ENCODE assay signal across 9 cellular contexts in the genomic region with DNA sequence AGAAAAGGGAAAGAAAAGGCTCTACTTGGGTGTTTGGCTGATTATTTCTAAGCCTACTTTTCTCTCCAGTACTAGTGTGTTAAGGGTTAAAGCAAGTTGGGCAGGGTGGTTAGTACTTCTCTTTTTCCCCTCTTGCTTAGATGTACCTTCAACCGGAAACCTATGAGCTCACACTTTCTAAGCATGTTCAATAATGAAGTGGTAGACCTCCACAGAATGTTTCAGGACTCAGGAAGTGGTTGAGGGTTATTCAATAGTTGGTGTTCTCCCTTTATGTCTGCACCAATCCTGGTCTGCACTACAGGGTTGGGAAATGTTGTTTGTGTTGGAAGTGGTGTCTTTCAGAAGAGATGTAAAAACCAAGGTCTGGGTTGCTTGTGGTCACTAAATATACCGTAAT.
DNase-seq lines count a peak whose midpoint lies in the region; ATAC-seq, FAIRE-seq and TF ChIP-seq lines count a peak whose summit lies in the region.
"Had no signal": no experiment of that assay in that cellular context is flagged by ENCODE, and none has a peak within 500 bp of the region (broad histone marks: within the 10 kb centered on the region; RNA-seq: fewer than 3 reads in every experiment).

No MANE protein-coding gene starts in this region.

- in situ Hi-C loops in K562 (cut with MboI), result no loop called here

- H3K4ac ChIP-seq in neuronal stem cell (ENCODE audit: low read length), result no peak overlapping the region

- H3K9ac ChIP-seq in K562 (ENCODE audit: insufficient read depth in 1 of 2, low read depth in 2 of 2, low read length in 2 of 2) (no peak overlapping the region), neuronal stem cell (ENCODE audit: low read depth, low read length, poor library complexity) (no peak overlapping the region), endodermal cell (ENCODE audit: extremely low read depth, low read length, poor library complexity, severe bottlenecking) (no peak overlapping the region)

- no peak for TF ChIP-seq CTCF in GM10266 (IDR thresholded peaks at IDR 0.05; ENCODE audit: control insufficient read depth, insufficient read depth, low read depth, missing control alignments)
- no peak for TF ChIP-seq CTCF in GM20000 (IDR thresholded peaks at IDR 0.05; ENCODE audit: extremely low read depth, missing control alignments)
- TF ChIP-seq CTCF in K562 (IDR thresholded peaks at IDR 0.05 in 2 of 3, conservative IDR thresholded peaks at IDR 0.05 in 1 of 3; ENCODE audit: insufficient read depth in 2 of 3, low read depth in 1 of 3, low read length in 3 of 3), result no peak
- no peak for TF ChIP-seq CTCF in endodermal cell (conservative IDR thresholded peaks at IDR 0.05)

- peak; percentile 41 for TF ChIP-seq POLR2A in K562 (conservative IDR thresholded peaks at IDR 0.05)

- no peaks in the 10 kb centered on the region for H3K9me3 Mint-ChIP-seq in endodermal cell
- H3K9me3 Mint-ChIP-seq: brain had no signal

- no peak overlapping the region for H2BK120ac ChIP-seq in neuronal stem cell (ENCODE audit: low read depth, low read length)

- no peaks in the 10 kb centered on the region for H4K20me1 ChIP-seq in K562 (replicated peaks; ENCODE audit: control insufficient read depth, insufficient read depth, low read length)

- no peak overlapping the region for H3K14ac ChIP-seq in neuronal stem cell (ENCODE audit: low read length)

- no peak overlapping the region for H3K18ac ChIP-seq in neuronal stem cell (ENCODE audit: low read length)

- no peak overlapping the region for H2AK5ac ChIP-seq in neuronal stem cell (ENCODE audit: low read depth, low read length)

- CTCF ChIA-PET in K562 (lab: Yijun Ruan, JAX; ENCODE audit: low intra/inter-chr PET ratio), result no interaction called here

- DNase-seq in GM10266 (ENCODE audit: extremely low spot score), result peak; percentile 65
- peak; percentile 69 for DNase-seq in GM20000 (ENCODE audit: low spot score)
- DNase-seq in K562 (ENCODE audit: extremely low read depth in 1 of 4, low spot score in 3 of 4), result no peak
- DNase-seq in 8988T, result no peak
- DNase-seq in neuronal stem cell (ENCODE audit: low spot score), result no peak
- DNase-seq in activated CD4-positive, alpha-beta T cell treated with anti-CD3 and anti-CD28 coated beads, Interleukin-2, amount 50 U/mL, for 1 hour, result no peak
- no peak for DNase-seq in endodermal cell

- no peaks in the 10 kb centered on the region for H3K36me3 Mint-ChIP-seq in endodermal cell (ENCODE audit: low read depth)

- no peaks in the 10 kb centered on the region for H3K9me1 ChIP-seq in K562 (ENCODE audit: control insufficient read depth, insufficient read depth, low read length)

- intact Hi-C loops in K562 (cut with micrococcal nuclease), result no loop called here

- H3K4me2 ChIP-seq in K562 (ENCODE audit: insufficient read depth, low read length), result no peak overlapping the region
- H3K4me2 ChIP-seq in neuronal stem cell (ENCODE audit: insufficient read depth, low read length, poor library complexity, severe bottlenecking), result no peak overlapping the region

- WGBS in K562 (ENCODE audit: insufficient coverage, low coverage, missing lambda C conversion rate), result 42% methylated on average over 2 of the region's 2 CpGs
- no CpG with 5 or more reads among the region's 2 CpGs for WGBS in neuronal stem cell (ENCODE audit: extremely low coverage in 2 of 2, insufficient read length in 2 of 2, insufficient replicate concordance in 1 of 2), 2 donors
- 100% methylated on average over 1 of the region's 2 CpGs; no CpG with 5 or more reads in 1 of the 2 experiments for WGBS in endodermal cell (ENCODE audit: insufficient coverage in 1 of 2, insufficient read length in 1 of 2), 2 experiments

- no peak overlapping the region for H4K91ac ChIP-seq in neuronal stem cell (ENCODE audit: low read depth, low read length, poor library complexity)

- no peak overlapping the region for H2BK12ac ChIP-seq in neuronal stem cell (ENCODE audit: low read length)

- H3K27me3 ChIP-seq in K562 (ENCODE audit: control insufficient read depth in 2 of 2, insufficient read depth in 2 of 2, low read length in 2 of 2) (no peaks in the 10 kb centered on the region), neuronal stem cell (ENCODE audit: control insufficient read depth in 3 of 3, insufficient read depth in 3 of 3, low read depth in 1 of 3, low read length in 3 of 3) (no peaks in the 10 kb centered on the region), endodermal cell (ENCODE audit: control insufficient read depth, insufficient read depth, low read length, poor library complexity, severe bottlenecking) (no peaks in the 10 kb centered on the region)

- POLR2A ChIA-PET in K562 (lab: Yijun Ruan, JAX), result no interaction called here

- H3K36me3 ChIP-seq in K562 (ENCODE audit: control insufficient read depth, insufficient read depth, low read length), result peaks cover 24% of the 10 kb centered on the region; the same call in 2 of the 3 replicates
- H3K36me3 ChIP-seq in neuronal stem cell (replicated peaks in 1 of 2; ENCODE audit: control insufficient read depth in 2 of 2, insufficient read depth in 2 of 2, low read length in 2 of 2), result peaks cover 0 to 30% of the 10 kb centered on the region in 2 donors
- no peaks in the 10 kb centered on the region for H3K36me3 ChIP-seq in endodermal cell (ENCODE audit: control insufficient read depth, insufficient read depth, low read length)

- no peaks in the 10 kb centered on the region for H3K79me1 ChIP-seq in neuronal stem cell (ENCODE audit: low read depth, low read length)

- H3K79me2 ChIP-seq in K562 (ENCODE audit: control insufficient read depth, insufficient read depth, low read length), result no peaks in the 10 kb centered on the region

- H2BK15ac ChIP-seq in neuronal stem cell (ENCODE audit: low read length), result no peak overlapping the region

- H2AFZ ChIP-seq in K562 (ENCODE audit: low read depth, low read length) (no peak overlapping the region), neuronal stem cell (ENCODE audit: low read length) (no peak overlapping the region)

- H3K4me3 ChIP-seq in K562 (no peak overlapping the region), neuronal stem cell (ENCODE audit: low read length in 2 of 2) (no peak overlapping the region), endodermal cell (ENCODE audit: low read length) (no peak overlapping the region)

- no peak overlapping the region for H3K23ac ChIP-seq in neuronal stem cell (ENCODE audit: low read depth, low read length, poor library complexity)

- no peak for TF ChIP-seq EP300 in K562 (IDR thresholded peaks at IDR 0.05; ENCODE audit: low read length)

- no peak for TF ChIP-seq RAD21 in K562 (CRISPR knock-in tag; conservative IDR thresholded peaks at IDR 0.05 in 1 of 2, IDR thresholded peaks at IDR 0.05 in 1 of 2)

- H3K4me3 Mint-ChIP-seq in endodermal cell, result no peak overlapping the region
- H3K4me3 Mint-ChIP-seq: brain had no signal

- FAIRE-seq in K562 (lab: Jason Lieb, UNC), result no peak

- H3K27ac ChIP-seq in K562 (ENCODE audit: extremely low read depth, low read depth, low read length) (no peak overlapping the region), neuronal stem cell (replicated peaks; ENCODE audit: low read length) (no peak overlapping the region), endodermal cell (ENCODE audit: low read depth, low read length) (no peak overlapping the region)

- H2BK5ac ChIP-seq in neuronal stem cell (ENCODE audit: low read length), result no peak overlapping the region

- no peak overlapping the region for H3K27ac Mint-ChIP-seq in endodermal cell

- H3K4me1 Mint-ChIP-seq in endodermal cell, result peaks cover 22% of the 10 kb centered on the region

- H3K27me3 Mint-ChIP-seq in endodermal cell (ENCODE audit: insufficient read depth), result no peaks in the 10 kb centered on the region
- H3K27me3 Mint-ChIP-seq: brain had no signal

- H3K4me1 ChIP-seq in K562 (replicated peaks in 1 of 2; ENCODE audit: control insufficient read depth in 2 of 2, insufficient read depth in 2 of 2, low read length in 2 of 2) (peaks cover 0 to 13% of the 10 kb centered on the region in 2 experiments; a peak in 2 of 5 replicates), neuronal stem cell (ENCODE audit: control insufficient read depth in 2 of 2, insufficient read depth in 1 of 2, low read depth in 1 of 2, low read length in 2 of 2) (peaks cover 2 to 3% of the 10 kb centered on the region in 2 donors), endodermal cell (ENCODE audit: control insufficient read depth, insufficient read depth, low read length) (peaks cover 2% of the 10 kb centered on the region)

- BruUV-seq in K562 (replicated peaks; lab: Mats Ljungman, UMichigan), result no TSS peak

- no peaks in the 10 kb centered on the region for H3K9me3 ChIP-seq in K562 (replicated peaks; ENCODE audit: control insufficient read depth, insufficient read depth, low read depth, low read length)
- H3K9me3 ChIP-seq in neuronal stem cell (replicated peaks in 1 of 2; ENCODE audit: control insufficient read depth in 2 of 2, insufficient read depth in 1 of 2, low read depth in 1 of 2, low read length in 2 of 2), result peaks cover 0 to 5% of the 10 kb centered on the region in 2 donors
- no peaks in the 10 kb centered on the region for H3K9me3 ChIP-seq in endodermal cell (ENCODE audit: control insufficient read depth, low read length)

- no peak overlapping the region for H4K8ac ChIP-seq in neuronal stem cell (ENCODE audit: low read depth, low read length)

- ATAC-seq in HG03521 (IDR thresholded peaks at IDR 0.05; ENCODE audit: unreplicated experiment) (peak; percentile 97), K562 (peak; percentile 43)

TF ChIP-seq in K562, 482 proteins besides CTCF, POLR2A, EP300 and RAD21 (continues in another document):
- TF ChIP-seq POLR2G (IDR thresholded peaks at IDR 0.05; ENCODE audit: low read depth, low read length), result peak; percentile 30; the same call in 1 of the 2 replicates
- TF ChIP-seq ZNF77 (CRISPR knock-in tag; IDR thresholded peaks at IDR 0.05), result no peak
- TF ChIP-seq POLR2AphosphoS2 (IDR thresholded peaks at IDR 0.05; ENCODE audit: low read length), result peak; percentile 85
- peak; percentile 78; the same call in 1 of the 2 replicates for TF ChIP-seq HMBOX1 (IDR thresholded peaks at IDR 0.05)
- TF ChIP-seq SREBF1 (IDR thresholded peaks at IDR 0.05; ENCODE audit: borderline replicate concordance, low read depth, low read length), result no peak
- TF ChIP-seq ZNF431 (CRISPR knock-in tag; IDR thresholded peaks at IDR 0.05), result no peak

Comparison
In these comparisons a context has a peak if more than half of its experiments do, and no peak if none do; other contexts are left out.
1. DNase-seq: peak in GM10266 (single experiment) and GM20000 (single experiment); none in K562 (0 of 4), 8988T (single experiment), neuronal stem cell (single experiment), activated CD4-positive, alpha-beta T cell treated with anti-CD3 and anti-CD28 coated beads, Interleukin-2, amount 50 U/mL, for 1 hour (single experiment) and endodermal cell (single experiment).